ENCODE assay signal across 7 cellular contexts in the genomic region with DNA sequence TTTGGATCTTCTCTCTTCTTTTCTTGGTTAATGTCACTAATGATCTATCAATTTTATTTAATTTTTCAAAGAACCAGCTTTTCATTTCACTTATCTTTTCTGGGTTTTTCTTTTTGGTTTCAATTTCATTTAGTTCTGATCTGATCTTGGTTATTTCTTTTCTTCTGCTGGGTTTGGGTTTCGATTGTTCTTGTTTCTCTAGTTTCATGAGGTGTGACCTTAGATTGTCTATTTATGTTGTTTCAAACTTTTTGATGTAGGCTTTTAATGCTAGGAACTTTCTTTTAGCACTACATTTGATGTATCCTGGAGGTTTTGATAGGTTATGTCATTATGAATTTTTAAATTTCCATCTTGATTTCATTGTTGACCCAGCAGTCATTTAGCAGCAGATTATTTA.
"Had no signal": no experiment of that assay in that cellular context is flagged by ENCODE, and none has a peak within 500 bp of the region (broad histone marks: within the 10 kb centered on the region; RNA-seq: fewer than 3 reads in every experiment).

No MANE protein-coding gene starts in this region.

- H3K4me2 ChIP-seq: GM23338 had no signal

- DNase-seq: H9, HCEC 1CT, IMR-90 had no signal

- H2AFZ ChIP-seq: GM23338 had no signal

- H3K4me3 ChIP-seq: GM23338 had no signal

- ATAC-seq: GM23338 had no signal

- FAIRE-seq: H1, H54, HTR-8/SVneo had no signal
